43 cellular contexts compared by ENCODE assay signal in genomic region chr21:30190554-30190953, GRCh38. TPM values are rescaled to one million over a fixed set of nuclear protein-coding genes. Genes with fewer than 3 reads are reported as not detected.
"Had no signal": no experiment of that assay in that cellular context is flagged by ENCODE, and none has a peak within 500 bp of the region (broad histone marks: within the 10 kb centered on the region; RNA-seq: fewer than 3 reads in every experiment).

No MANE protein-coding gene starts in this region.

- H3K27ac Mint-ChIP-seq: activated naive CD4-positive, alpha-beta T cell treated with anti-CD3 and anti-CD28 coated beads for 36 hours; activated naive CD4-positive, alpha-beta T cell treated with anti-CD3 and anti-CD28 coated beads, Interleukin-2, amount 10 ng/mL, durations not matched to agents 7 days and 5 days; activated naive CD4-positive, alpha-beta T cell treated with anti-CD3 and anti-CD28 coated beads, Interleukin-2, amount 50 U/mL, for 24 hours; activated naive CD4-positive, alpha-beta T cell treated with anti-CD3 and anti-CD28 coated beads, Interleukin-2, amount 50 U/mL, for 72 hours; activated naive CD8-positive, alpha-beta T cell; activated naive CD8-positive, alpha-beta T cell treated with anti-CD3 and anti-CD28 coated beads for 36 hours; activated naive CD8-positive, alpha-beta T cell treated with anti-CD3 and anti-CD28 coated beads, Interleukin-2, amount 10 ng/mL, durations not matched to agents 7 days and 5 days; activated naive CD8-positive, alpha-beta T cell treated with anti-CD3 and anti-CD28 coated beads, Interleukin-2, amount 50 U/mL, for 24 hours; activated T-cell treated with anti-CD3 and anti-CD28 coated beads, Interleukin-2, amount 50 U/mL, for 24 hours; activated T-cell treated with anti-CD3 and anti-CD28 coated beads, Interleukin-2, amount 50 U/mL, for 72 hours; activated T-helper 1 cell treated with anti-CD3 and anti-CD28 coated beads, Interleukin-12 subunit alpha, Interleukin-12 subunit beta, Interleukin-2, Interleukin-4 antibody, amounts not matched to agents 30 ng/mL and 10 ng/mL and 1 ng/mL, durations not matched to agents 14 hours and 24 hours and 36 hours; activated T-helper 17 cell treated with anti-CD3 and anti-CD28 coated beads, Interleukin-2, amount 50 U/mL, for 72 hours; activated T-helper 2 cell treated with anti-CD3 and anti-CD28 coated beads, Interferon-gamma antibody, Interleukin-2, Interleukin-4, amounts not matched to agents 10 μg/mL and 5 μg/mL and 100 μg/mL, durations not matched to agents 14 hours and 24 hours and 36 hours; brain had no signal

- H3K9me3 Mint-ChIP-seq: activated naive CD4-positive, alpha-beta T cell treated with anti-CD3 and anti-CD28 coated beads for 36 hours; activated naive CD4-positive, alpha-beta T cell treated with anti-CD3 and anti-CD28 coated beads, Interleukin-2, amount 10 ng/mL, durations not matched to agents 7 days and 5 days; activated naive CD4-positive, alpha-beta T cell treated with anti-CD3 and anti-CD28 coated beads, Interleukin-2, amount 50 U/mL, for 24 hours; activated naive CD8-positive, alpha-beta T cell treated with anti-CD3 and anti-CD28 coated beads for 36 hours; activated naive CD8-positive, alpha-beta T cell treated with anti-CD3 and anti-CD28 coated beads, Interleukin-2, amount 10 ng/mL, durations not matched to agents 7 days and 5 days; activated naive CD8-positive, alpha-beta T cell treated with anti-CD3 and anti-CD28 coated beads, Interleukin-2, amount 50 U/mL, for 24 hours; activated T-cell treated with anti-CD3 and anti-CD28 coated beads, Interleukin-2, amount 50 U/mL, for 24 hours; activated T-cell treated with anti-CD3 and anti-CD28 coated beads, Interleukin-2, amount 50 U/mL, for 4 hours; activated T-cell treated with anti-CD3 and anti-CD28 coated beads, Interleukin-2, amount 50 U/mL, for 72 hours; activated T-helper 1 cell treated with anti-CD3 and anti-CD28 coated beads, Interleukin-12 subunit alpha, Interleukin-12 subunit beta, Interleukin-2, Interleukin-4 antibody, amounts not matched to agents 30 ng/mL and 10 ng/mL and 1 ng/mL, durations not matched to agents 14 hours and 24 hours and 36 hours; activated T-helper 17 cell treated with anti-CD3 and anti-CD28 coated beads, Interleukin-2, amount 50 U/mL, for 72 hours; activated T-helper 2 cell treated with anti-CD3 and anti-CD28 coated beads, Interferon-gamma antibody, Interleukin-2, Interleukin-4, amounts not matched to agents 10 μg/mL and 5 μg/mL and 100 μg/mL, durations not matched to agents 14 hours and 24 hours and 36 hours; brain had no signal

- DNase-seq: activated effector memory CD4-positive, alpha-beta T cell treated with anti-CD3 and anti-CD28 coated beads, Interleukin-2, amount 50 U/mL, for 16 hours; activated effector memory CD4-positive, alpha-beta T cell treated with Interleukin-2 at 50 U/mL for 16 hours; activated gamma-delta T cell; activated gamma-delta T cell treated with Interleukin-2 at 50 U/mL for 16 hours; activated naive CD4-positive, alpha-beta T cell; activated naive CD4-positive, alpha-beta T cell treated with anti-CD3 and anti-CD28 coated beads for 36 hours; activated naive CD4-positive, alpha-beta T cell treated with anti-CD3 and anti-CD28 coated beads, Interleukin-2, amount 10 ng/mL, durations not matched to agents 7 days and 5 days; activated naive CD4-positive, alpha-beta T cell treated with anti-CD3 and anti-CD28 coated beads, Interleukin-2, amount 50 U/mL, for 16 hours; activated naive CD4-positive, alpha-beta T cell treated with Interleukin-2 at 50 U/mL for 16 hours; activated naive CD8-positive, alpha-beta T cell treated with anti-CD3 and anti-CD28 coated beads for 36 hours; activated naive CD8-positive, alpha-beta T cell treated with anti-CD3 and anti-CD28 coated beads, Interleukin-2, amount 10 ng/mL, durations not matched to agents 7 days and 5 days; activated naive CD8-positive, alpha-beta T cell treated with anti-CD3 and anti-CD28 coated beads, Interleukin-2, amount 50 U/mL, for 24 hours; activated T-cell treated with anti-CD3 and anti-CD28 coated beads, Interleukin-2, amount 50 U/mL, for 1 hour; activated T-cell treated with anti-CD3 and anti-CD28 coated beads, Interleukin-2, amount 50 U/mL, for 24 hours; activated T-cell treated with anti-CD3 and anti-CD28 coated beads, Interleukin-2, amount 50 U/mL, for 4 hours; activated T-cell treated with anti-CD3 and anti-CD28 coated beads, Interleukin-2, amount 50 U/mL, for 48 hours; activated T-cell treated with anti-CD3 and anti-CD28 coated beads, Interleukin-2, amount 50 U/mL, for 72 hours; adrenal gland; amniotic stem cell; amygdala; anterior cingulate cortex; aorta; brain microvascular endothelial cell; caudate nucleus; central memory CD4-positive, alpha-beta T cell; cerebellar nuclear complex had no signal

- H3K4me3 ChIP-seq: adrenal gland, ascending aorta, body of pancreas, breast epithelium, cardiac muscle cell had no signal

- H3K4me1 ChIP-seq: adrenal gland, ascending aorta, breast epithelium had no signal

- H3K4me3 Mint-ChIP-seq: activated naive CD4-positive, alpha-beta T cell treated with anti-CD3 and anti-CD28 coated beads for 36 hours; activated naive CD4-positive, alpha-beta T cell treated with anti-CD3 and anti-CD28 coated beads, Interleukin-2, amount 10 ng/mL, durations not matched to agents 7 days and 5 days; activated naive CD4-positive, alpha-beta T cell treated with anti-CD3 and anti-CD28 coated beads, Interleukin-2, amount 50 U/mL, for 24 hours; activated naive CD8-positive, alpha-beta T cell; activated naive CD8-positive, alpha-beta T cell treated with anti-CD3 and anti-CD28 coated beads for 36 hours; activated naive CD8-positive, alpha-beta T cell treated with anti-CD3 and anti-CD28 coated beads, Interleukin-2, amount 10 ng/mL, durations not matched to agents 7 days and 5 days; activated naive CD8-positive, alpha-beta T cell treated with anti-CD3 and anti-CD28 coated beads, Interleukin-2, amount 50 U/mL, for 24 hours; activated T-cell treated with anti-CD3 and anti-CD28 coated beads, Interleukin-2, amount 50 U/mL, for 24 hours; activated T-cell treated with anti-CD3 and anti-CD28 coated beads, Interleukin-2, amount 50 U/mL, for 4 hours; activated T-cell treated with anti-CD3 and anti-CD28 coated beads, Interleukin-2, amount 50 U/mL, for 72 hours; activated T-helper 1 cell treated with anti-CD3 and anti-CD28 coated beads, Interleukin-12 subunit alpha, Interleukin-12 subunit beta, Interleukin-2, Interleukin-4 antibody, amounts not matched to agents 30 ng/mL and 10 ng/mL and 1 ng/mL, durations not matched to agents 14 hours and 24 hours and 36 hours; activated T-helper 17 cell treated with anti-CD3 and anti-CD28 coated beads, Interleukin-2, amount 50 U/mL, for 72 hours; brain; central memory CD8-positive, alpha-beta T cell had no signal

- H3K27me3 ChIP-seq: ascending aorta, body of pancreas, brain microvascular endothelial cell, breast epithelium had no signal

- H3K9me3 ChIP-seq: adrenal gland, ascending aorta, body of pancreas, breast epithelium had no signal

- H3K27me3 Mint-ChIP-seq: activated naive CD4-positive, alpha-beta T cell treated with anti-CD3 and anti-CD28 coated beads, Interleukin-2, amount 10 ng/mL, durations not matched to agents 7 days and 5 days; activated naive CD8-positive, alpha-beta T cell treated with anti-CD3 and anti-CD28 coated beads for 36 hours; activated naive CD8-positive, alpha-beta T cell treated with anti-CD3 and anti-CD28 coated beads, Interleukin-2, amount 10 ng/mL, durations not matched to agents 7 days and 5 days; activated naive CD8-positive, alpha-beta T cell treated with anti-CD3 and anti-CD28 coated beads, Interleukin-2, amount 50 U/mL, for 24 hours; activated T-cell treated with anti-CD3 and anti-CD28 coated beads, Interleukin-2, amount 50 U/mL, for 24 hours; activated T-helper 17 cell treated with anti-CD3 and anti-CD28 coated beads, Interleukin-2, amount 50 U/mL, for 72 hours; brain; central memory CD8-positive, alpha-beta T cell had no signal

- H3K36me3 Mint-ChIP-seq: activated naive CD4-positive, alpha-beta T cell treated with anti-CD3 and anti-CD28 coated beads, Interleukin-2, amount 10 ng/mL, durations not matched to agents 7 days and 5 days; activated naive CD4-positive, alpha-beta T cell treated with anti-CD3 and anti-CD28 coated beads, Interleukin-2, amount 50 U/mL, for 24 hours; activated naive CD4-positive, alpha-beta T cell treated with anti-CD3 and anti-CD28 coated beads, Interleukin-2, amount 50 U/mL, for 72 hours; activated naive CD8-positive, alpha-beta T cell; activated naive CD8-positive, alpha-beta T cell treated with anti-CD3 and anti-CD28 coated beads for 36 hours; activated naive CD8-positive, alpha-beta T cell treated with anti-CD3 and anti-CD28 coated beads, Interleukin-2, amount 10 ng/mL, durations not matched to agents 7 days and 5 days; brain had no signal

- ATAC-seq: activated naive CD4-positive, alpha-beta T cell treated with anti-CD3 and anti-CD28 coated beads, Interleukin-2, amount 50 U/mL, for 72 hours; activated naive CD8-positive, alpha-beta T cell treated with anti-CD3 and anti-CD28 coated beads, Interleukin-2, amount 50 U/mL, for 24 hours; activated T-cell treated with anti-CD3 and anti-CD28 coated beads, Interleukin-2, amount 50 U/mL, for 4 hours; activated T-cell treated with anti-CD3 and anti-CD28 coated beads, Interleukin-2, amount 50 U/mL, for 72 hours; activated T-helper 17 cell treated with anti-CD3 and anti-CD28 coated beads, Interleukin-2, amount 50 U/mL, for 72 hours had no signal

- H3K27ac ChIP-seq: adrenal gland, ascending aorta, body of pancreas, brain microvascular endothelial cell, breast epithelium, cardiac muscle cell had no signal

- H3K36me3 ChIP-seq: adrenal gland, ascending aorta, brain microvascular endothelial cell, breast epithelium, cardiac muscle cell had no signal

- H3K4me1 Mint-ChIP-seq: activated naive CD4-positive, alpha-beta T cell treated with anti-CD3 and anti-CD28 coated beads, Interleukin-2, amount 10 ng/mL, durations not matched to agents 7 days and 5 days; activated naive CD4-positive, alpha-beta T cell treated with anti-CD3 and anti-CD28 coated beads, Interleukin-2, amount 50 U/mL, for 24 hours; activated naive CD8-positive, alpha-beta T cell treated with anti-CD3 and anti-CD28 coated beads for 36 hours; activated naive CD8-positive, alpha-beta T cell treated with anti-CD3 and anti-CD28 coated beads, Interleukin-2, amount 10 ng/mL, durations not matched to agents 7 days and 5 days; activated naive CD8-positive, alpha-beta T cell treated with anti-CD3 and anti-CD28 coated beads, Interleukin-2, amount 50 U/mL, for 24 hours; activated T-helper 17 cell treated with anti-CD3 and anti-CD28 coated beads, Interleukin-2, amount 50 U/mL, for 72 hours; brain; central memory CD8-positive, alpha-beta T cell had no signal

RNA-seq across cellular contexts. Expression of gene CLDN17, which starts 23.9 kb away (rescaled TPM):
- total RNA-seq: activated naive CD4-positive, alpha-beta T cell treated with anti-CD3 and anti-CD28 coated beads for 36 hours; activated naive CD4-positive, alpha-beta T cell treated with anti-CD3 and anti-CD28 coated beads, Interleukin-2, amount 50 U/mL, for 72 hours; activated naive CD8-positive, alpha-beta T cell treated with anti-CD3 and anti-CD28 coated beads for 36 hours; activated naive CD8-positive, alpha-beta T cell treated with anti-CD3 and anti-CD28 coated beads, Interleukin-2, amount 10 ng/mL, durations not matched to agents 7 days and 5 days; activated T-cell treated with anti-CD3 and anti-CD28 coated beads, Interleukin-2, amount 50 U/mL, for 4 hours; activated T-cell treated with anti-CD3 and anti-CD28 coated beads, Interleukin-2, amount 50 U/mL, for 72 hours; activated T-helper 1 cell treated with anti-CD3 and anti-CD28 coated beads, Interleukin-12 subunit alpha, Interleukin-12 subunit beta, Interleukin-2, Interleukin-4 antibody, amounts not matched to agents 30 ng/mL and 10 ng/mL and 1 ng/mL, durations not matched to agents 14 hours and 24 hours and 36 hours; activated T-helper 17 cell treated with anti-CD3 and anti-CD28 coated beads, Interleukin-2, amount 50 U/mL, for 72 hours; activated T-helper 2 cell treated with anti-CD3 and anti-CD28 coated beads, Interferon-gamma antibody, Interleukin-2, Interleukin-4, amounts not matched to agents 10 μg/mL and 5 μg/mL and 100 μg/mL, durations not matched to agents 14 hours and 24 hours and 36 hours; adrenal gland; aorta; ascending aorta; astrocyte; body of pancreas; breast epithelium; bronchial epithelial cell; cardiac muscle cell; cardiac septum; cerebellum; chondrocyte had no signal

RNA-seq across cellular contexts. Expression of gene CLDN8, which starts 25.3 kb away (rescaled TPM):
- total RNA-seq: activated naive CD4-positive, alpha-beta T cell treated with anti-CD3 and anti-CD28 coated beads for 36 hours; activated naive CD4-positive, alpha-beta T cell treated with anti-CD3 and anti-CD28 coated beads, Interleukin-2, amount 50 U/mL, for 72 hours; activated naive CD8-positive, alpha-beta T cell treated with anti-CD3 and anti-CD28 coated beads for 36 hours; activated naive CD8-positive, alpha-beta T cell treated with anti-CD3 and anti-CD28 coated beads, Interleukin-2, amount 10 ng/mL, durations not matched to agents 7 days and 5 days; activated T-cell treated with anti-CD3 and anti-CD28 coated beads, Interleukin-2, amount 50 U/mL, for 4 hours; activated T-cell treated with anti-CD3 and anti-CD28 coated beads, Interleukin-2, amount 50 U/mL, for 72 hours; activated T-helper 1 cell treated with anti-CD3 and anti-CD28 coated beads, Interleukin-12 subunit alpha, Interleukin-12 subunit beta, Interleukin-2, Interleukin-4 antibody, amounts not matched to agents 30 ng/mL and 10 ng/mL and 1 ng/mL, durations not matched to agents 14 hours and 24 hours and 36 hours; activated T-helper 17 cell treated with anti-CD3 and anti-CD28 coated beads, Interleukin-2, amount 50 U/mL, for 72 hours; activated T-helper 2 cell treated with anti-CD3 and anti-CD28 coated beads, Interferon-gamma antibody, Interleukin-2, Interleukin-4, amounts not matched to agents 10 μg/mL and 5 μg/mL and 100 μg/mL, durations not matched to agents 14 hours and 24 hours and 36 hours; aorta; ascending aorta; astrocyte; cardiac muscle cell; cardiac septum; cerebellum; chondrocyte had no signal
